In genomic region chr4:10582059-10582686, GRCh38 we compare ENCODE assay signal across 8 cellular contexts.
DNase-seq lines count a peak whose midpoint lies in the region; ATAC-seq and TF ChIP-seq lines count a peak whose summit lies in the region.

No MANE protein-coding gene starts in this region.

- H3K9me3 ChIP-seq in WERI-Rb-1 (ENCODE audit: severe bottlenecking) (no peaks in the 10 kb centered on the region), psoas muscle (no peaks in the 10 kb centered on the region)

- peaks cover 5% of the 10 kb centered on the region for H3K27me3 Mint-ChIP-seq in activated T-cell treated with anti-CD3 and anti-CD28 coated beads, Interleukin-2, amount 50 U/mL, for 72 hours (ENCODE audit: low read depth)
- no peaks in the 10 kb centered on the region for H3K27me3 Mint-ChIP-seq in activated T-cell treated with anti-CD3 and anti-CD28 coated beads, Interleukin-2, amount 50 U/mL, for 24 hours

- H3K27me3 ChIP-seq in WERI-Rb-1 (ENCODE audit: insufficient read depth, low read depth, severe bottlenecking) (no peaks in the 10 kb centered on the region), psoas muscle (ENCODE audit: insufficient read depth in 3 of 3, low read length in 2 of 3) (peaks cover 0 to 2% (median 0%) of the 10 kb centered on the region in 3 donors)

- H3K4me3 Mint-ChIP-seq in activated T-cell treated with anti-CD3 and anti-CD28 coated beads, Interleukin-2, amount 50 U/mL, for 72 hours: no peak overlapping the region
- H3K4me3 Mint-ChIP-seq in activated T-cell treated with anti-CD3 and anti-CD28 coated beads, Interleukin-2, amount 50 U/mL, for 24 hours: no peak overlapping the region
- no peak overlapping the region for H3K4me3 Mint-ChIP-seq in stimulated activated effector memory CD8-positive, alpha-beta T cell treated with anti-CD3 and anti-CD28 coated beads, Interleukin-12 subunit alpha, Interleukin-12 subunit beta, amount 100 ng/mL, for 72 hours

- intact Hi-C loops in psoas muscle (cut with DNase I): no loop called here

- H3K27ac ChIP-seq in WERI-Rb-1 (no peak overlapping the region), psoas muscle (no peak overlapping the region)

- H3K4me3 ChIP-seq in WERI-Rb-1 (ENCODE audit: low read depth, low read length): no peak overlapping the region
- H3K4me3 ChIP-seq in psoas muscle: no peak overlapping the region

- ATAC-seq in activated T-cell treated with anti-CD3 and anti-CD28 coated beads, Interleukin-2, amount 50 U/mL, for 72 hours (replicated peaks in 1 of 2): no peak
- ATAC-seq in psoas muscle (no peak), HG03175 (IDR thresholded peaks at IDR 0.05; ENCODE audit: unreplicated experiment) (no peak)
- no peak for ATAC-seq in stimulated activated effector memory CD8-positive, alpha-beta T cell treated with anti-CD3 and anti-CD28 coated beads, Interleukin-12 subunit alpha, Interleukin-12 subunit beta, amount 100 ng/mL, for 72 hours

- DNase-seq in activated T-cell treated with anti-CD3 and anti-CD28 coated beads, Interleukin-2, amount 50 U/mL, for 72 hours: peak; percentile 10
- no peak for DNase-seq in activated T-cell treated with anti-CD3 and anti-CD28 coated beads, Interleukin-2, amount 50 U/mL, for 24 hours
- DNase-seq in NAMALWA (ENCODE audit: low spot score) (peak; percentile 33), WERI-Rb-1 (peak; percentile 43), glomerular visceral epithelial cell (ENCODE audit: extremely low spot score) (peak; percentile 59), psoas muscle (no peak)
- DNase-seq in stimulated activated effector memory CD8-positive, alpha-beta T cell treated with anti-CD3 and anti-CD28 coated beads, Interleukin-12 subunit alpha, Interleukin-12 subunit beta, amount 100 ng/mL, for 72 hours (ENCODE audit: low spot score in 2 of 2): no peak

- H3K36me3 ChIP-seq in WERI-Rb-1 (no peaks in the 10 kb centered on the region), psoas muscle (ENCODE audit: insufficient read depth in 1 of 2, low read depth in 1 of 2) (no peaks in the 10 kb centered on the region)

- no peak overlapping the region for H3K27ac Mint-ChIP-seq in activated T-cell treated with anti-CD3 and anti-CD28 coated beads, Interleukin-2, amount 50 U/mL, for 72 hours
- no peak overlapping the region for H3K27ac Mint-ChIP-seq in activated T-cell treated with anti-CD3 and anti-CD28 coated beads, Interleukin-2, amount 50 U/mL, for 24 hours
- no peak overlapping the region for H3K27ac Mint-ChIP-seq in stimulated activated effector memory CD8-positive, alpha-beta T cell treated with anti-CD3 and anti-CD28 coated beads, Interleukin-12 subunit alpha, Interleukin-12 subunit beta, amount 100 ng/mL, for 72 hours

- no peaks in the 10 kb centered on the region for H3K4me1 ChIP-seq in psoas muscle

- TF ChIP-seq CTCF in WERI-Rb-1 (IDR thresholded peaks at IDR 0.05; ENCODE audit: low read depth, low read length) (peak; percentile 81), psoas muscle (IDR thresholded peaks at IDR 0.05) (peak; percentile 46)

- no peaks in the 10 kb centered on the region for H3K36me3 Mint-ChIP-seq in activated T-cell treated with anti-CD3 and anti-CD28 coated beads, Interleukin-2, amount 50 U/mL, for 72 hours (ENCODE audit: insufficient read depth in 2 of 2)
- no peaks in the 10 kb centered on the region for H3K36me3 Mint-ChIP-seq in activated T-cell treated with anti-CD3 and anti-CD28 coated beads, Interleukin-2, amount 50 U/mL, for 24 hours (ENCODE audit: low read depth)
- H3K36me3 Mint-ChIP-seq in stimulated activated effector memory CD8-positive, alpha-beta T cell treated with anti-CD3 and anti-CD28 coated beads, Interleukin-12 subunit alpha, Interleukin-12 subunit beta, amount 100 ng/mL, for 72 hours: no peaks in the 10 kb centered on the region

- H3K4me1 Mint-ChIP-seq in activated T-cell treated with anti-CD3 and anti-CD28 coated beads, Interleukin-2, amount 50 U/mL, for 72 hours (ENCODE audit: low read depth): peaks cover 19% of the 10 kb centered on the region
- peaks cover 15% of the 10 kb centered on the region for H3K4me1 Mint-ChIP-seq in activated T-cell treated with anti-CD3 and anti-CD28 coated beads, Interleukin-2, amount 50 U/mL, for 24 hours (ENCODE audit: low read depth)
- peaks cover 8% of the 10 kb centered on the region for H3K4me1 Mint-ChIP-seq in stimulated activated effector memory CD8-positive, alpha-beta T cell treated with anti-CD3 and anti-CD28 coated beads, Interleukin-12 subunit alpha, Interleukin-12 subunit beta, amount 100 ng/mL, for 72 hours

- H3K9me3 Mint-ChIP-seq in activated T-cell treated with anti-CD3 and anti-CD28 coated beads, Interleukin-2, amount 50 U/mL, for 72 hours: no peaks in the 10 kb centered on the region
- no peaks in the 10 kb centered on the region for H3K9me3 Mint-ChIP-seq in activated T-cell treated with anti-CD3 and anti-CD28 coated beads, Interleukin-2, amount 50 U/mL, for 24 hours
- H3K9me3 Mint-ChIP-seq in stimulated activated effector memory CD8-positive, alpha-beta T cell treated with anti-CD3 and anti-CD28 coated beads, Interleukin-12 subunit alpha, Interleukin-12 subunit beta, amount 100 ng/mL, for 72 hours: no peaks in the 10 kb centered on the region

- WGBS in psoas muscle, 3 donors: 36 to 49% (median 40%) methylated on average over 3 of the region's 3 CpGs

Comparison
In these comparisons a context has a peak if more than half of its experiments do, and no peak if none do; other contexts are left out.
1. DNase-seq: peak in activated T-cell treated with anti-CD3 and anti-CD28 coated beads, Interleukin-2, amount 50 U/mL, for 72 hours (2 of 2), NAMALWA (single experiment), WERI-Rb-1 (single experiment) and glomerular visceral epithelial cell (single experiment); none in activated T-cell treated with anti-CD3 and anti-CD28 coated beads, Interleukin-2, amount 50 U/mL, for 24 hours (single experiment), psoas muscle (0 of 2) and stimulated activated effector memory CD8-positive, alpha-beta T cell treated with anti-CD3 and anti-CD28 coated beads, Interleukin-12 subunit alpha, Interleukin-12 subunit beta, amount 100 ng/mL, for 72 hours (0 of 2).